8 cellular contexts compared by ENCODE assay signal in genomic region chr15:71372769-71373168, GRCh38.
A peak's percentile ranks its signal among the peaks of the same experiment; 100 is the strongest.
DNase-seq lines count a peak whose midpoint lies in the region; ATAC-seq and TF ChIP-seq lines count a peak whose summit lies in the region.
"Not testable (repeated sequence)": the region's sequence is repeated elsewhere in the genome, so short reads cannot be mapped to it uniquely, and the experiment has no call there.

No MANE protein-coding gene starts in this region.

- H3K4me3 ChIP-seq in CD8-positive, alpha-beta memory T cell (ENCODE audit: low read length); heart left ventricle; mucosa of descending colon; transverse colon: not testable (repeated sequence)

- POLR2A ChIA-PET in CD8-positive, alpha-beta memory T cell (lab: Charles Lee); T-cell (lab: Charles Lee); activated naive CD8-positive, alpha-beta T cell treated with anti-CD3 and anti-CD28 coated beads, Interleukin-2, amount 10 ng/mL, durations not matched to agents 7 days and 5 days (lab: Charles Lee): not testable (repeated sequence)

- 44 to 66% (median 57%) methylated on average over 7 of the region's 7 CpGs for WGBS in heart left ventricle, 4 donors
- 46 to 63% methylated on average over 1 to 7 of the region's 7 CpGs for WGBS in transverse colon (ENCODE audit: low coverage in 1 of 2), 2 donors

- H3K36me3 Mint-ChIP-seq in CD8-positive, alpha-beta memory T cell; activated naive CD8-positive, alpha-beta T cell treated with anti-CD3 and anti-CD28 coated beads, Interleukin-2, amount 10 ng/mL, durations not matched to agents 7 days and 5 days: not testable (repeated sequence)
- H3K36me3 Mint-ChIP-seq in T-cell = peaks cover 18% of the 10 kb centered on the region

- CTCF ChIA-PET in CD8-positive, alpha-beta memory T cell (lab: Charles Lee) = not testable (repeated sequence)
- CTCF ChIA-PET in T-cell (lab: Charles Lee) = interaction anchor here in 1 of 2 donors (0.7 kb wide), 1 partner anchor 13 kb away, joined by 3 read pairs; no protein-coding TSS in a partner anchor

- H3K9me3 ChIP-seq in CD8-positive, alpha-beta memory T cell (ENCODE audit: low read length); heart left ventricle; mucosa of descending colon; transverse colon: not testable (repeated sequence)

- H3K4me3 Mint-ChIP-seq in CD8-positive, alpha-beta memory T cell = peak overlapping the region; percentile 34 to 67 (median 49)
- peak overlapping the region; percentile 28 to 65 (median 36) for H3K4me3 Mint-ChIP-seq in T-cell
- not testable (repeated sequence) for H3K4me3 Mint-ChIP-seq in activated naive CD8-positive, alpha-beta T cell treated with anti-CD3 and anti-CD28 coated beads, Interleukin-2, amount 10 ng/mL, durations not matched to agents 7 days and 5 days

- not testable (repeated sequence) for TF ChIP-seq CTCF in heart left ventricle (IDR thresholded peaks at IDR 0.05); mucosa of descending colon (IDR thresholded peaks at IDR 0.05); transverse colon (IDR thresholded peaks at IDR 0.05)

- not testable (repeated sequence) for H3K27ac ChIP-seq in CD8-positive, alpha-beta memory T cell (ENCODE audit: low read depth, low read length)
- H3K27ac ChIP-seq in heart left ventricle = peak overlapping the region in 9 of 12 donors; percentile 34 to 75 (median 52)
- H3K27ac ChIP-seq in transverse colon = peak overlapping the region; percentile 3 to 41 (median 17)

- H3K36me3 ChIP-seq in CD8-positive, alpha-beta memory T cell (ENCODE audit: insufficient read depth, low read length); heart left ventricle; mucosa of descending colon (ENCODE audit: low read depth); transverse colon: not testable (repeated sequence)

- peak in 3 of 5 donors; percentile 24 to 46 (median 27) for DNase-seq in CD8-positive, alpha-beta memory T cell
- peak in 31 of 34 experiments; percentile 2 to 66 (median 30) for DNase-seq in T-cell
- peak; percentile 5 to 8 for DNase-seq in activated CD4-positive, alpha-beta T cell treated with anti-CD3 and anti-CD28 coated beads, Interleukin-2, amount 50 U/mL, for 48 hours
- DNase-seq in activated T-helper 1 cell treated with Interleukin-2 at 50 U/mL for 16 hours (ENCODE audit: low read depth) = peak; percentile 12
- peak; percentile 30 for DNase-seq in activated naive CD8-positive, alpha-beta T cell treated with anti-CD3 and anti-CD28 coated beads, Interleukin-2, amount 10 ng/mL, durations not matched to agents 7 days and 5 days
- peak in 1 of 5 donors; percentile 26 for DNase-seq in heart left ventricle
- peak; percentile 66 to 72 (median 69) for DNase-seq in mucosa of descending colon
- DNase-seq in transverse colon = peak; percentile 45

- intact Hi-C loops in heart left ventricle (cut with DNase I); mucosa of descending colon (cut with DNase I, micrococcal nuclease); transverse colon (cut with DNase I; ENCODE audit: low total_unique reads): not testable (repeated sequence)

- H3K4me1 ChIP-seq in CD8-positive, alpha-beta memory T cell (ENCODE audit: insufficient read depth, low read length) = peaks cover 22% of the 10 kb centered on the region
- H3K4me1 ChIP-seq in heart left ventricle (peaks cover 0 to 38% (median 23%) of the 10 kb centered on the region in 12 donors), mucosa of descending colon (ENCODE audit: low read depth) (peaks cover 15% of the 10 kb centered on the region), transverse colon (peaks cover 5 to 28% (median 11%) of the 10 kb centered on the region in 4 donors)

- TF ChIP-seq EP300 in transverse colon (IDR thresholded peaks at IDR 0.05; ENCODE audit: low read depth) = not testable (repeated sequence)

- not testable (repeated sequence) for H3K27me3 ChIP-seq in CD8-positive, alpha-beta memory T cell (ENCODE audit: insufficient read depth, low read length, poor library complexity, severe bottlenecking); heart left ventricle; transverse colon

- in situ Hi-C loops in transverse colon (cut with MboI; ENCODE audit: low pct_ligation_motif_present in 1 of 4, low pct_unique_long_range_greater_than_20kb in 1 of 4, low sequenced_read_pairs in 3 of 4) = not testable (repeated sequence)

- peak overlapping the region; percentile 36 to 86 (median 67) for H3K27ac Mint-ChIP-seq in CD8-positive, alpha-beta memory T cell
- peak overlapping the region; percentile 88 to 95 for H3K27ac Mint-ChIP-seq in T-cell
- H3K27ac Mint-ChIP-seq in activated naive CD8-positive, alpha-beta T cell treated with anti-CD3 and anti-CD28 coated beads, Interleukin-2, amount 10 ng/mL, durations not matched to agents 7 days and 5 days = peak overlapping the region; percentile 42

- H3K4me1 Mint-ChIP-seq in CD8-positive, alpha-beta memory T cell = peaks cover 24 to 44% (median 35%) of the 10 kb centered on the region in 3 donors
- peaks cover 30 to 50% (median 34%) of the 10 kb centered on the region in 3 donors for H3K4me1 Mint-ChIP-seq in T-cell
- not testable (repeated sequence) for H3K4me1 Mint-ChIP-seq in activated naive CD8-positive, alpha-beta T cell treated with anti-CD3 and anti-CD28 coated beads, Interleukin-2, amount 10 ng/mL, durations not matched to agents 7 days and 5 days

- peak; percentile 48 to 81 (median 74) for ATAC-seq in T-cell (replicated peaks in 1 of 4)
- ATAC-seq in activated naive CD8-positive, alpha-beta T cell treated with anti-CD3 and anti-CD28 coated beads, Interleukin-2, amount 10 ng/mL, durations not matched to agents 7 days and 5 days (ENCODE audit: low read depth); heart left ventricle: not testable (repeated sequence)
- ATAC-seq in mucosa of descending colon = peak; percentile 30

- TF ChIP-seq POLR2A in heart left ventricle (IDR thresholded peaks at IDR 0.05); transverse colon (IDR thresholded peaks at IDR 0.05): not testable (repeated sequence)

- peaks cover 3 to 21% of the 10 kb centered on the region in 2 donors for H3K27me3 Mint-ChIP-seq in CD8-positive, alpha-beta memory T cell
- peaks cover 2 to 16% of the 10 kb centered on the region in 2 donors for H3K27me3 Mint-ChIP-seq in T-cell
- H3K27me3 Mint-ChIP-seq in activated naive CD8-positive, alpha-beta T cell treated with anti-CD3 and anti-CD28 coated beads, Interleukin-2, amount 10 ng/mL, durations not matched to agents 7 days and 5 days = not testable (repeated sequence)

- peaks cover 3 to 28% (median 19%) of the 10 kb centered on the region in 5 donors for H3K9me3 Mint-ChIP-seq in CD8-positive, alpha-beta memory T cell
- peaks cover 2 to 29% (median 19%) of the 10 kb centered on the region in 3 donors for H3K9me3 Mint-ChIP-seq in T-cell
- H3K9me3 Mint-ChIP-seq in activated naive CD8-positive, alpha-beta T cell treated with anti-CD3 and anti-CD28 coated beads, Interleukin-2, amount 10 ng/mL, durations not matched to agents 7 days and 5 days = not testable (repeated sequence)
